15 cellular contexts compared by ENCODE assay signal in the genomic region with DNA sequence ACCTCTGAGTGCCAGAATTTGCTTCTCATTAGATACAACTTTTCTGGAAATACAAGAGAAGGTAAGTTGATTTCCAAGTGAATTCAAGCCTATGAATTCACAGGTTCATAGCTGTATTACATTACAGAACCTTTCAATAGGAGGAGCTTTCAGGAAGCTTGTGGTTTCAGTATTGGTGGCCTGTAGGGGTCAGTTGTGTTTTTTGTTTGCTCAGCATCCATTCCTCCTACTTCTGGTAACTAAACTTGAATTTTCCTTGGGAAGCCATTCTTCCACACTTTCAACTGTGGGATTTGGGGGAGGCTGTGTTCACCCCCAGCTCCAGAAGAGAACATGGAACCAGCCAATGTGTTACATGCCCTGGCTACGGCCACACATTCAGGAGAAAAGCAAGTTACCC. TPM values are rescaled to one million over a fixed set of nuclear protein-coding genes. Genes with fewer than 3 reads are reported as not detected.
DNase-seq lines count a peak whose midpoint lies in the region; ATAC-seq and TF ChIP-seq lines count a peak whose summit lies in the region.
"Had no signal": no experiment of that assay in that cellular context is flagged by ENCODE, and none has a peak within 500 bp of the region (broad histone marks: within the 10 kb centered on the region; RNA-seq: fewer than 3 reads in every experiment).

No MANE protein-coding gene starts in this region.

- CTCF ChIA-PET in GM10248 (lab: Yijun Ruan, JAX) = interaction anchor here (0.9 to 4.4 kb wide), 14 partner anchors 9 to 200 kb away, joined by 3 to 16 read pairs (median 5); no protein-coding TSS in a partner anchor

- TF ChIP-seq EP300 in gastroesophageal sphincter (IDR thresholded peaks at IDR 0.05) = no peak

- 83% methylated on average over 1 of the region's 1 CpG; no CpG with 5 or more reads in 1 of the 2 donors for WGBS in gastroesophageal sphincter (ENCODE audit: low coverage in 1 of 2), 2 donors

- ATAC-seq in left lobe of liver = peak; percentile 31
- ATAC-seq in gastroesophageal sphincter = no peak
- no peak for ATAC-seq in GM21529 (IDR thresholded peaks at IDR 0.05; ENCODE audit: unreplicated experiment)
- no peak for ATAC-seq in HG02678 (IDR thresholded peaks at IDR 0.05; ENCODE audit: unreplicated experiment)

- H3K4me3 ChIP-seq in gastroesophageal sphincter = no peak overlapping the region
- H3K4me3 ChIP-seq: esophagus squamous epithelium, skin epidermis had no signal

- TF ChIP-seq POLR2A in gastroesophageal sphincter (IDR thresholded peaks at IDR 0.05) = no peak

- DNase-seq in GM10248 (ENCODE audit: extremely low spot score) = no peak
- DNase-seq in HT-29 (ENCODE audit: low spot score) = peak; percentile 43
- DNase-seq in left lobe of liver (ENCODE audit: low spot score) = no peak
- DNase-seq in hepatic stellate cell (ENCODE audit: low spot score) = no peak
- DNase-seq: activated CD4-positive, alpha-beta T cell treated with anti-CD3 and anti-CD28 coated beads, Interleukin-2, amount 10 ng/mL, durations not matched to agents 7 days and 5 days; caudate nucleus; CD4-positive, alpha-beta memory T cell; esophagus squamous epithelium; NCI-H526; nephron progenitor cell had no signal

- no peaks in the 10 kb centered on the region for H3K9me3 ChIP-seq in gastroesophageal sphincter
- H3K9me3 ChIP-seq: esophagus squamous epithelium had no signal

- TF ChIP-seq CTCF in GM10248 (IDR thresholded peaks at IDR 0.05; ENCODE audit: control extremely low read depth, extremely low read depth, low read depth, missing control alignments) = peak; percentile 9
- peak; percentile 14; the same call in 1 of the 2 replicates for TF ChIP-seq CTCF in VCaP (conservative IDR thresholded peaks at IDR 0.05)
- no peak for TF ChIP-seq CTCF in gastroesophageal sphincter (IDR thresholded peaks at IDR 0.05)

- H3K27me3 ChIP-seq in gastroesophageal sphincter = no peaks in the 10 kb centered on the region
- H3K27me3 ChIP-seq: esophagus squamous epithelium had no signal

- H3K27ac ChIP-seq in VCaP (no peak overlapping the region), gastroesophageal sphincter (no peak overlapping the region)
- H3K27ac ChIP-seq: esophagus squamous epithelium, skin epidermis had no signal

- peaks cover 0 to 5% (median 0%) of the 10 kb centered on the region in 3 donors for H3K4me1 ChIP-seq in gastroesophageal sphincter

- peaks cover 0 to 18% of the 10 kb centered on the region in 2 donors for H3K36me3 ChIP-seq in gastroesophageal sphincter
- H3K36me3 ChIP-seq: esophagus squamous epithelium had no signal

- POLR2A ChIA-PET in GM10248 (lab: Yijun Ruan, JAX) = no interaction called here

RNA-seq across cellular contexts. Expression of gene CYSTM1, which starts 5.6 kb away (rescaled TPM):
- total RNA-seq in HT-29 (2014; rRNA removed; shearing (Covaris generic)) = 177 and 178 TPM in 2 replicates
- total RNA-seq in left lobe of liver (24.6 TPM), gastroesophageal sphincter (100 to 1,000 TPM in 1 of 4 donors, 10 to 100 TPM in 3; 41.6 to 102 (median 62.3) TPM)

RNA-seq across cellular contexts. Expression of gene IGIP, which starts 43.7 kb away (rescaled TPM):
- 1.1 and 1.7 TPM in 2 replicates for total RNA-seq in HT-29 (2014; rRNA removed; shearing (Covaris generic))
- 7.0 TPM for total RNA-seq in left lobe of liver
- total RNA-seq in gastroesophageal sphincter = 10 to 100 TPM; 26.0 to 36.6 (median 28.7) TPM

RNA-seq across cellular contexts. Expression of gene PURA, which starts 55.5 kb away (rescaled TPM):
- total RNA-seq in HT-29 (2014; rRNA removed; shearing (Covaris generic)) = 9.9 and 11.3 TPM in 2 replicates
- total RNA-seq in left lobe of liver (12.7 TPM), gastroesophageal sphincter (10 to 100 TPM; 38.0 to 61.0 (median 49.1) TPM)

Comparison
In these comparisons a context has a peak if more than half of its experiments do, and no peak if none do; other contexts are left out.
1. CTCF ChIP-seq: peak in GM10248 (single experiment) and VCaP (single experiment); none in gastroesophageal sphincter (0 of 4).